Comparison of ENCODE assay signal across 22 cellular contexts in the genomic region with DNA sequence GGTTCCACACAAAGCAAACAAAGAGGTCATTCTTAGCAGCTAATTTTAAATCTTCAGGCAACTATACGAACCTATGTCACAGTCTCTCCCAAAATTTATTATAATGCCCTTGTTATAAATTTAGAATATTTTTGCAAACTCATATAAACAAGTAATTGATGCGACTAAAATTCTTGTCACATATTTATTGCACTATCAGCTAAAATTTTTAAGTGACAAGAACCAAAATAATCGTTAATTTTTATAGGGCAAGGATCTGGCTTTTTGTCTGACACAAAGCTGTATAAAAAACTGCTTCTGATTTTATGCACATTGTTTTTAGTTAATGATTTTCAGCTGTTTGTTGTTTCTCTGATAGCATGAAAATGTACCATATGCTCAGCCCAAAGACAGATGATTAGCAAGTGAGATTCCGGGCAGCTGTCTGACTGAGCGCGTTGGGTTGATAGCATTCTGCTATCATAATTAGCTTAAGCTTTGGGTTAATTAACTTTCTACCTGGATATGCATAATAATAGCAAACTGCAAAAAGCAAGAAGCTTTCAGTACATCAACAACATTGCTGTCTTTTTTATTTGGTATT.
DNase-seq lines count a peak whose midpoint lies in the region; ATAC-seq and TF ChIP-seq lines count a peak whose summit lies in the region.
"Had no signal": no experiment of that assay in that cellular context is flagged by ENCODE, and none has a peak within 500 bp of the region (broad histone marks: within the 10 kb centered on the region; RNA-seq: fewer than 3 reads in every experiment).

No MANE protein-coding gene starts in this region.

- peak overlapping the region; percentile 91 for H3K27ac Mint-ChIP-seq in memory B cell
- H3K27ac Mint-ChIP-seq in chondrocyte (ENCODE audit: unreplicated experiment): no peak overlapping the region
- H3K27ac Mint-ChIP-seq in osteocyte (ENCODE audit: unreplicated experiment): no peak overlapping the region
- H3K27ac Mint-ChIP-seq: H9, HFFc6 had no signal

- H3K36me3 ChIP-seq in WERI-Rb-1: no peaks in the 10 kb centered on the region

- no peaks in the 10 kb centered on the region for H3K27me3 ChIP-seq in WERI-Rb-1 (ENCODE audit: insufficient read depth, low read depth, severe bottlenecking)

- H3K4me1 Mint-ChIP-seq in memory B cell (peaks cover 23% of the 10 kb centered on the region), chondrocyte (ENCODE audit: low read depth) (no peaks in the 10 kb centered on the region), osteocyte (ENCODE audit: unreplicated experiment) (no peaks in the 10 kb centered on the region)

- peak overlapping the region; percentile 84 for H3K27ac ChIP-seq in WERI-Rb-1
- H3K27ac ChIP-seq: 22Rv1 had no signal

- H3K4me3 Mint-ChIP-seq in memory B cell (no peak overlapping the region), chondrocyte (ENCODE audit: unreplicated experiment) (no peak overlapping the region), osteocyte (ENCODE audit: unreplicated experiment) (no peak overlapping the region)
- H3K4me3 Mint-ChIP-seq: GM23338, H9, HFFc6 had no signal

- peaks cover 4% of the 10 kb centered on the region for H3K36me3 Mint-ChIP-seq in memory B cell
- no peaks in the 10 kb centered on the region for H3K36me3 Mint-ChIP-seq in chondrocyte (ENCODE audit: low read depth)
- H3K36me3 Mint-ChIP-seq in osteocyte (ENCODE audit: unreplicated experiment): no peaks in the 10 kb centered on the region

- H3K27me3 Mint-ChIP-seq in memory B cell (no peaks in the 10 kb centered on the region), chondrocyte (ENCODE audit: low read depth) (no peaks in the 10 kb centered on the region), osteocyte (ENCODE audit: unreplicated experiment) (no peaks in the 10 kb centered on the region)

- DNase-seq in DMS 273 (lab: John Stamatoyannopoulos, UW; ENCODE audit: unreplicated experiment) (peak; percentile 38), DMS 273 treated with DMSO at 0.1 percent for 48 hours (lab: John Stamatoyannopoulos, UW) (no peak), NCI-H524 treated with DMSO at 0.1 percent for 48 hours (lab: John Stamatoyannopoulos, UW) (peak; percentile 3), WERI-Rb-1 (no peak), memory B cell (ENCODE audit: low spot score in 2 of 2) (no peak), chondrocyte (ENCODE audit: low spot score) (no peak), osteocyte (ENCODE audit: extremely low spot score, unreplicated experiment) (no peak), mucosa of gallbladder (ENCODE audit: low spot score) (no peak)
- DNase-seq: ACHN, DMS53, H9, HFFc6, Karpas-422, NCI-H1092 treated with DMSO at 0.1 percent for 48 hours, NCI-H1436, NCI-H1930, NCI-H2107, NCI-H2227 treated with DMSO at 0.1 percent for 48 hours, NCI-H69, PC-3 had no signal

- no peak for ATAC-seq in memory B cell (ENCODE audit: low read depth)
- ATAC-seq: PC-3 had no signal

- H3K4me3 ChIP-seq in WERI-Rb-1 (ENCODE audit: low read depth, low read length): peak overlapping the region; percentile 38
- H3K4me3 ChIP-seq: GM23338 had no signal

- peaks cover 2% of the 10 kb centered on the region for H3K9me3 ChIP-seq in WERI-Rb-1 (ENCODE audit: severe bottlenecking)

- H3K9me3 Mint-ChIP-seq in memory B cell (no peaks in the 10 kb centered on the region), chondrocyte (ENCODE audit: low read depth) (no peaks in the 10 kb centered on the region), osteocyte (ENCODE audit: unreplicated experiment) (peaks cover 8% of the 10 kb centered on the region)
- H3K9me3 Mint-ChIP-seq: GM23338, H9 had no signal

- TF ChIP-seq CTCF in WERI-Rb-1 (IDR thresholded peaks at IDR 0.05; ENCODE audit: low read depth, low read length) (no peak), chondrocyte (IDR thresholded peaks at IDR 0.05) (no peak), osteocyte (IDR thresholded peaks at IDR 0.05) (no peak)

Comparison
In these comparisons a context has a peak if more than half of its experiments do, and no peak if none do; other contexts are left out.
1. DNase-seq: peak in DMS 273 (single experiment) and NCI-H524 treated with DMSO at 0.1 percent for 48 hours (single experiment); none in DMS 273 treated with DMSO at 0.1 percent for 48 hours (single experiment), WERI-Rb-1 (single experiment), memory B cell (0 of 2), chondrocyte (single experiment), osteocyte (single experiment) and mucosa of gallbladder (single experiment).